Comparison of ENCODE assay signal across 20 cellular contexts in the genomic region with DNA sequence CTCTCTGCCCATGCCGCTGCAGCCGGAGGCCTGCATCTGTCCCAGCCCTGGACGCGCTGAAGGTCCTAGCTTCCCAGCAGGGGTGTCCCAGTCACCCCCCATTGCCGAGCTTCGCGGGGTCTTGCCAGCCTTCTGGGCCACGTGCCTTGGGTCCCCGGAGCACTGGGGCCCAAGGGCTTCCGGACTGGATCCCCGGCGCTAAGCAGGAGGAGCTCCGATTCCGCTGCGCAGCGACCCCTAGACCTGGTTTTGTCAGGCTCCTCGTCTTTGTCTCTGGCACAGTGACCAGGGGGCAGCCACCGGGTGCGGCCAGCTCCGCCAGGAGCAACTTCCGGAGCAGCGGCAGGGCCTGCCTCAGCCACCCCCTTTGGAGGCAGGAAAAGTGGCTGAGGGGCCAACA. TPM values are rescaled to one million over a fixed set of nuclear protein-coding genes. Genes with fewer than 3 reads are reported as not detected.
DNase-seq lines count a peak whose midpoint lies in the region; ATAC-seq, FAIRE-seq and TF ChIP-seq lines count a peak whose summit lies in the region.
"Had no signal": no experiment of that assay in that cellular context is flagged by ENCODE, and none has a peak within 500 bp of the region (broad histone marks: within the 10 kb centered on the region; RNA-seq: fewer than 3 reads in every experiment).

No MANE protein-coding gene starts in this region.

- peak; percentile 4; the same call in 1 of the 2 replicates for ATAC-seq in WTC11
- ATAC-seq: CD8-positive, alpha-beta T cell; HCT116 had no signal

- CTCF ChIA-PET in WTC11 (lab: Charles Lee): interaction anchor here (0.5 to 3.2 kb wide), 9 partner anchors 8 to 703 kb away, joined by 3 to 25 read pairs (median 4); no protein-coding TSS in a partner anchor

- H2BK5ac ChIP-seq in neuronal stem cell (ENCODE audit: low read length): no peak overlapping the region

- H3K9me3 Mint-ChIP-seq in WTC11: no peaks in the 10 kb centered on the region
- H3K9me3 Mint-ChIP-seq: CD8-positive, alpha-beta T cell had no signal

- peak overlapping the region; percentile 88 for H3K18ac ChIP-seq in neuronal stem cell (ENCODE audit: low read length)

- intact Hi-C loops in kidney (cut with DNase I): no loop called here

- no peak overlapping the region for H4K91ac ChIP-seq in neuronal stem cell (ENCODE audit: low read depth, low read length, poor library complexity)

- FAIRE-seq in kidney (lab: Jason Lieb, UNC): no peak

- H3K36me3 ChIP-seq in ES-I3 (ENCODE audit: insufficient read depth, low read length) (no peaks in the 10 kb centered on the region), kidney (ENCODE audit: control insufficient read depth in 1 of 2, insufficient read depth in 2 of 2, low read length in 2 of 2) (no peaks in the 10 kb centered on the region), neuronal stem cell (replicated peaks in 1 of 2; ENCODE audit: control insufficient read depth in 2 of 2, insufficient read depth in 2 of 2, low read length in 2 of 2) (no peaks in the 10 kb centered on the region)

- H2BK120ac ChIP-seq in neuronal stem cell (ENCODE audit: low read depth, low read length): peak overlapping the region; percentile 47

- H3K9me3 ChIP-seq in ES-I3 (ENCODE audit: control insufficient read depth, insufficient read depth, low read length) (no peaks in the 10 kb centered on the region), kidney (ENCODE audit: control insufficient read depth in 1 of 2, low read length in 2 of 2) (no peaks in the 10 kb centered on the region), neuronal stem cell (replicated peaks in 1 of 2; ENCODE audit: control insufficient read depth in 2 of 2, insufficient read depth in 1 of 2, low read depth in 1 of 2, low read length in 2 of 2) (peaks cover 2 to 11% of the 10 kb centered on the region in 2 donors)

- H3K79me1 ChIP-seq in neuronal stem cell (ENCODE audit: low read depth, low read length): no peaks in the 10 kb centered on the region

- POLR2A ChIA-PET in WTC11 (lab: Charles Lee): interaction anchor here (0.6 kb wide), 1 partner anchor 53 kb away, joined by 3 read pairs; no protein-coding TSS in a partner anchor

- H3K23ac ChIP-seq in neuronal stem cell (ENCODE audit: low read depth, low read length, poor library complexity): peak overlapping the region; percentile 31

- H3K4me2 ChIP-seq in neuronal stem cell (ENCODE audit: insufficient read depth, low read length, poor library complexity, severe bottlenecking): peak overlapping the region; percentile 25

- no CpG with 5 or more reads among the region's 22 CpGs for WGBS in neuronal stem cell (ENCODE audit: extremely low coverage in 2 of 2, insufficient read length in 2 of 2, insufficient replicate concordance in 1 of 2), 2 donors

- H2BK12ac ChIP-seq in neuronal stem cell (ENCODE audit: low read length): peak overlapping the region; percentile 7

- H3K4me3 ChIP-seq in kidney (ENCODE audit: low read length in 2 of 2) (no peak overlapping the region), neuronal stem cell (ENCODE audit: low read length in 2 of 2) (no peak overlapping the region)
- H3K4me3 ChIP-seq: BLaER1 treated with 17β-estradiol and CSF1 and Interleukin-3, amounts not matched to agents 10 nM and 100 nM; SK-N-MC had no signal

- peaks cover 32 to 81% (median 56%) of the 10 kb centered on the region in 3 experiments for H3K27me3 ChIP-seq in neuronal stem cell (ENCODE audit: control insufficient read depth in 3 of 3, insufficient read depth in 3 of 3, low read depth in 1 of 3, low read length in 3 of 3)

- peak overlapping the region; percentile 85 for H2BK15ac ChIP-seq in neuronal stem cell (ENCODE audit: low read length)

- peak; percentile 61 for DNase-seq in WTC11 (ENCODE audit: low spot score)
- DNase-seq in kidney: peak; percentile 65
- no peak for DNase-seq in neuronal stem cell (ENCODE audit: low spot score)
- DNase-seq in HCEC 1CT: no peak
- no peak for DNase-seq in T-helper 1 cell
- no peak for DNase-seq in dermis blood vessel endothelial cell
- DNase-seq: Calu3; CD8-positive, alpha-beta T cell; DMS53; KBM-7; NCI-H1105; NCI-H2081 treated with DMSO at 0.1 percent for 48 hours; NK-92 treated with Interleukin-12 subunit alpha and Interleukin-12 subunit beta, amount 100 ng/mL, for 24 hours; Right ventricle myocardium superior had no signal

- H3K9ac ChIP-seq in ES-I3 (ENCODE audit: low read depth, low read length) (peak overlapping the region; percentile 18; the same call in 1 of the 2 replicates), kidney (ENCODE audit: low read length in 2 of 2) (no peak overlapping the region), neuronal stem cell (ENCODE audit: low read depth, low read length, poor library complexity) (no peak overlapping the region)
- H3K9ac ChIP-seq: BLaER1 treated with 17β-estradiol and CSF1 and Interleukin-3, amounts not matched to agents 10 nM and 100 nM had no signal

- H4K8ac ChIP-seq in neuronal stem cell (ENCODE audit: low read depth, low read length): no peak overlapping the region

- H3K4me3 Mint-ChIP-seq in WTC11: 0 out of 2 replicates have a peak overlapping the region, but pooled peaks have one; percentile 31
- H3K4me3 Mint-ChIP-seq: CD8-positive, alpha-beta T cell had no signal

- peak overlapping the region; percentile 94 for H2AK5ac ChIP-seq in neuronal stem cell (ENCODE audit: low read depth, low read length)

- peak overlapping the region; percentile 82 for H3K14ac ChIP-seq in neuronal stem cell (ENCODE audit: low read length)

- peaks cover 37% of the 10 kb centered on the region for H3K4me1 Mint-ChIP-seq in WTC11

- peaks cover 91% of the 10 kb centered on the region for H3K27me3 Mint-ChIP-seq in WTC11 (ENCODE audit: low read depth)

- H2AFZ ChIP-seq in neuronal stem cell (ENCODE audit: low read length): no peak overlapping the region

- H3K36me3 Mint-ChIP-seq in WTC11: no peaks in the 10 kb centered on the region
- H3K36me3 Mint-ChIP-seq: CD8-positive, alpha-beta T cell had no signal

- TF ChIP-seq CTCF in WTC11 (IDR thresholded peaks at IDR 0.05) (no peak), kidney (IDR thresholded peaks at IDR 0.05; ENCODE audit: borderline replicate concordance, extremely low read depth, insufficient read depth) (no peak)

- H3K27ac Mint-ChIP-seq in WTC11: no peak overlapping the region
- H3K27ac Mint-ChIP-seq: CD8-positive, alpha-beta T cell had no signal

- H3K27ac ChIP-seq in kidney (ENCODE audit: low read depth in 2 of 2, low read length in 2 of 2): no peak overlapping the region
- no peak overlapping the region for H3K27ac ChIP-seq in neuronal stem cell (replicated peaks; ENCODE audit: low read length)
- H3K27ac ChIP-seq: BLaER1 treated with 17β-estradiol and CSF1 and Interleukin-3, amounts not matched to agents 10 nM and 100 nM; SK-N-MC had no signal

- no peak overlapping the region for H3K4ac ChIP-seq in neuronal stem cell (ENCODE audit: low read length)

- H3K4me1 ChIP-seq in ES-I3 (ENCODE audit: insufficient read depth, low read length): peaks cover 3% of the 10 kb centered on the region; the same call in 1 of the 2 replicates
- peaks cover 0 to 5% of the 10 kb centered on the region in 2 donors for H3K4me1 ChIP-seq in kidney (ENCODE audit: control insufficient read depth in 1 of 2, insufficient read depth in 1 of 2, low read depth in 1 of 2, low read length in 2 of 2)
- H3K4me1 ChIP-seq in neuronal stem cell (ENCODE audit: control insufficient read depth in 2 of 2, insufficient read depth in 1 of 2, low read depth in 1 of 2, low read length in 2 of 2): peaks cover 3 to 16% of the 10 kb centered on the region in 2 donors

TF ChIP-seq in WTC11, 78 proteins besides CTCF, POLR2A, EP300 and RAD21 (continues in another document):
- TF ChIP-seq ZNF138 (CRISPR knock-in tag; conservative IDR thresholded peaks at IDR 0.05): 0 out of 2 replicates have a peak, but pooled peaks have one; percentile 46
- TF ChIP-seq HMGXB4 (CRISPR knock-in tag; IDR thresholded peaks at IDR 0.05): 0 out of 2 replicates have a peak, but pooled peaks have one; percentile 19

RNA-seq across cellular contexts. Expression of gene IRX1, which starts 3.3 kb away (rescaled TPM):
- total RNA-seq in WTC11 (2021) (14.1 to 21.0 TPM (median 14.8 TPM) in 3 replicates), kidney (62.0 TPM), dermis blood vessel endothelial cell (under 0.01 TPM in 1 of 2 replicates, not detected in the other)
- polyA plus RNA-seq in kidney (ENCODE audit: insufficient read depth, low read depth, low replicate concordance): 17.3 TPM
- 2.6 TPM for polyA plus RNA-seq in neuronal stem cell (2013, experiment 1 of 2)
- polyA plus RNA-seq in neuronal stem cell (2013, experiment 2 of 2): 2.3 TPM
- total RNA-seq: Calu3; CD8-positive, alpha-beta T cell; NCI-H460; OCI-LY7 had no signal

Comparison
In these comparisons a context has a peak if more than half of its experiments do, and no peak if none do; other contexts are left out.
1. DNase-seq: peak in WTC11 (single experiment) and kidney (single experiment); none in neuronal stem cell (single experiment), HCEC 1CT (single experiment), T-helper 1 cell (0 of 5) and dermis blood vessel endothelial cell (single experiment).
2. RNA of gene IRX1, which starts 3.3 kb away (total RNA-seq): 62.0 TPM in kidney (single experiment) and 14.1 to 21.0 TPM in WTC11; under 0.01 TPM in dermis blood vessel endothelial cell; every median in the first group is over 10 times any median in the second.